8 cellular contexts compared by ENCODE assay signal in genomic region chr2:132256903-132257591, GRCh38.
DNase-seq lines count a peak whose midpoint lies in the region; ATAC-seq, FAIRE-seq and TF ChIP-seq lines count a peak whose summit lies in the region.
"Not testable (repeated sequence)": the region's sequence is repeated elsewhere in the genome, so short reads cannot be mapped to it uniquely, and the experiment has no call there.

No MANE protein-coding gene starts in this region.

- peak overlapping the region; percentile 41; the same call in 2 of the 3 replicates for H3K4me3 Mint-ChIP-seq in GM23338
- not testable (repeated sequence) for H3K4me3 Mint-ChIP-seq in chondrocyte (ENCODE audit: unreplicated experiment)

- FAIRE-seq in kidney (lab: Jason Lieb, UNC), result not testable (repeated sequence)

- intact Hi-C loops in A673 (cut with micrococcal nuclease; ENCODE audit: unreplicated experiment); Right ventricle myocardium inferior (cut with DNase I); kidney (cut with DNase I); prostate gland (cut with DNase I): not testable (repeated sequence)

- not testable (repeated sequence) for H3K9ac ChIP-seq in kidney (ENCODE audit: low read length in 2 of 2)

- ATAC-seq in GM23338, result peak; percentile 66
- not testable (repeated sequence) for ATAC-seq in Right ventricle myocardium inferior

- not testable (repeated sequence) for TF ChIP-seq POLR2A in prostate gland (IDR thresholded peaks at IDR 0.05); suprapubic skin (IDR thresholded peaks at IDR 0.05)

- H3K4me1 ChIP-seq in A673 (ENCODE audit: insufficient read depth, low read length, poor library complexity, severe bottlenecking); GM23338 (ENCODE audit: insufficient read depth); kidney (ENCODE audit: control insufficient read depth in 1 of 2, insufficient read depth in 1 of 2, low read depth in 1 of 2, low read length in 2 of 2); prostate gland (replicated peaks): not testable (repeated sequence)
- H3K4me1 ChIP-seq in suprapubic skin, result peaks cover 13% of the 10 kb centered on the region

- not testable (repeated sequence) for H3K79me2 ChIP-seq in GM23338 (replicated peaks; ENCODE audit: insufficient read depth)

- peaks cover 39% of the 10 kb centered on the region for H3K9me3 Mint-ChIP-seq in GM23338
- not testable (repeated sequence) for H3K9me3 Mint-ChIP-seq in chondrocyte (ENCODE audit: low read depth)

- H3K4me3 ChIP-seq in A673 (ENCODE audit: low read depth, low read length, poor library complexity, severe bottlenecking) (peak overlapping the region; percentile 50), GM23338 (peak overlapping the region; percentile 64), prostate gland (peak overlapping the region; percentile 18 to 38), suprapubic skin (peak overlapping the region; percentile 36)
- not testable (repeated sequence) for H3K4me3 ChIP-seq in kidney (ENCODE audit: low read length in 2 of 2)

- not testable (repeated sequence) for H3K4me1 Mint-ChIP-seq in GM23338; chondrocyte (ENCODE audit: low read depth)

- 4% methylated on average over 38 of the region's 59 CpGs for WGBS in prostate gland
- no CpG with 5 or more reads among the region's 59 CpGs for WGBS in suprapubic skin

- H3K36me3 Mint-ChIP-seq in GM23338 (ENCODE audit: low read depth), result peaks cover 30% of the 10 kb centered on the region
- not testable (repeated sequence) for H3K36me3 Mint-ChIP-seq in chondrocyte (ENCODE audit: low read depth)

- H3K4me2 ChIP-seq in GM23338, result peak overlapping the region; percentile 89

- H3K9me2 ChIP-seq in GM23338 (ENCODE audit: insufficient read depth), result not testable (repeated sequence)

- H3K27me3 ChIP-seq in A673 (replicated peaks; ENCODE audit: insufficient read depth, low read depth, low read length, poor library complexity); prostate gland (replicated peaks; ENCODE audit: insufficient read depth): not testable (repeated sequence)
- H3K27me3 ChIP-seq in GM23338 (ENCODE audit: insufficient read depth) (peaks cover 38% of the 10 kb centered on the region), suprapubic skin (peaks cover 39% of the 10 kb centered on the region)

- POLR2A ChIA-PET in A673 (lab: Charles Lee; ENCODE audit: low non-redundant PET), result not testable (repeated sequence)

- H2AFZ ChIP-seq in GM23338, result peak overlapping the region; percentile 81

- H3K27ac Mint-ChIP-seq in GM23338; chondrocyte (ENCODE audit: unreplicated experiment): not testable (repeated sequence)

- TF ChIP-seq CTCF in A673 (conservative IDR thresholded peaks at IDR 0.05; ENCODE audit: low read depth, low read length); GM23338 (conservative IDR thresholded peaks at IDR 0.05; ENCODE audit: low read depth in 2 of 2); chondrocyte (IDR thresholded peaks at IDR 0.05); kidney (IDR thresholded peaks at IDR 0.05; ENCODE audit: borderline replicate concordance, extremely low read depth, insufficient read depth); prostate gland (IDR thresholded peaks at IDR 0.05); suprapubic skin (IDR thresholded peaks at IDR 0.05): not testable (repeated sequence)

- not testable (repeated sequence) for TF ChIP-seq EP300 in suprapubic skin (IDR thresholded peaks at IDR 0.05)

- CTCF ChIA-PET in A673 (lab: Charles Lee), result not testable (repeated sequence)

- H3K36me3 ChIP-seq in A673 (ENCODE audit: insufficient read depth, low read length, poor library complexity, severe bottlenecking); GM23338 (ENCODE audit: insufficient read depth); kidney (ENCODE audit: control insufficient read depth in 1 of 2, insufficient read depth in 2 of 2, low read length in 2 of 2); prostate gland; suprapubic skin: not testable (repeated sequence)

- H4K20me1 ChIP-seq in GM23338 (replicated peaks; ENCODE audit: insufficient read depth), result not testable (repeated sequence)

- peaks cover 23% of the 10 kb centered on the region for H3K27me3 Mint-ChIP-seq in GM23338 (ENCODE audit: insufficient read depth, low read depth, poor library complexity)
- H3K27me3 Mint-ChIP-seq in chondrocyte (ENCODE audit: low read depth), result not testable (repeated sequence)

- not testable (repeated sequence) for H3K9me3 ChIP-seq in A673 (ENCODE audit: low read depth, low read length, poor library complexity, severe bottlenecking); kidney (ENCODE audit: control insufficient read depth in 1 of 2, low read length in 2 of 2); prostate gland; suprapubic skin

- peak overlapping the region; percentile 37 for H3K27ac ChIP-seq in A673 (ENCODE audit: low read depth, low read length, poor library complexity, severe bottlenecking)
- H3K27ac ChIP-seq in GM23338 (ENCODE audit: low read depth); kidney (ENCODE audit: low read depth in 2 of 2, low read length in 2 of 2); prostate gland; suprapubic skin: not testable (repeated sequence)

- not testable (repeated sequence) for BruUV-seq in A673 (replicated peaks; lab: Mats Ljungman, UMichigan)

- not testable (repeated sequence) for H3F3A ChIP-seq in GM23338 (replicated peaks; ENCODE audit: low read depth)

- DNase-seq in A673 (ENCODE audit: low spot score); prostate gland (ENCODE audit: low spot score); suprapubic skin (ENCODE audit: low spot score in 2 of 2): not testable (repeated sequence)
- DNase-seq in GM23338 (ENCODE audit: low spot score) (peak; percentile 45), chondrocyte (ENCODE audit: low spot score) (peak; percentile 87), Right ventricle myocardium inferior (ENCODE audit: missing footprints) (peak; percentile 59), kidney (peak; percentile 66)
- DNase-seq in activated CD8-positive, alpha-beta memory T cell treated with anti-CD3 and anti-CD28 coated beads for 24 hours, result peak; percentile 47

TF ChIP-seq in GM23338, 12 proteins besides CTCF, POLR2A, EP300 and RAD21:
- peak; percentile 41 for TF ChIP-seq EZH2 (IDR thresholded peaks at IDR 0.05; ENCODE audit: low read depth, unreplicated experiment)
